22 cellular contexts compared by ENCODE assay signal in genomic region chr17:28427372-28427771, GRCh38. TPM values are rescaled to one million over a fixed set of nuclear protein-coding genes. Genes with fewer than 3 reads are reported as not detected.
DNase-seq lines count a peak whose midpoint lies in the region; ATAC-seq and TF ChIP-seq lines count a peak whose summit lies in the region.
"Had no signal": no experiment of that assay in that cellular context is flagged by ENCODE, and none has a peak within 500 bp of the region (broad histone marks: within the 10 kb centered on the region; RNA-seq: fewer than 3 reads in every experiment).

No MANE protein-coding gene starts in this region.

- ATAC-seq in PC-3 (no peak), GM21825 (IDR thresholded peaks at IDR 0.05; ENCODE audit: unreplicated experiment) (no peak)
- ATAC-seq: CD8-positive, alpha-beta T cell; heart left ventricle had no signal

- no peak overlapping the region for H3K9ac ChIP-seq in PC-3 (ENCODE audit: low read length)

- H3K27me3 ChIP-seq in PC-3 (ENCODE audit: low read length) = peaks cover 11% of the 10 kb centered on the region; the same call in 1 of the 2 replicates
- H3K27me3 ChIP-seq in uterus = no peaks in the 10 kb centered on the region
- H3K27me3 ChIP-seq: sigmoid colon had no signal

- TF ChIP-seq POLR2A in uterus (IDR thresholded peaks at IDR 0.05) = no peak

- no peaks in the 10 kb centered on the region for H3K9me2 ChIP-seq in PC-3 (replicated peaks; ENCODE audit: low read length)

- TF ChIP-seq CTCF in PC-3 (conservative IDR thresholded peaks at IDR 0.05; ENCODE audit: low read depth, low read length) (no peak), uterus (IDR thresholded peaks at IDR 0.05) (no peak)

- H3K36me3 ChIP-seq in PC-3 (ENCODE audit: low read depth, low read length) (no peaks in the 10 kb centered on the region), uterus (no peaks in the 10 kb centered on the region)
- H3K36me3 ChIP-seq: heart left ventricle, sigmoid colon, tibial artery had no signal

- no peaks in the 10 kb centered on the region for H3F3A ChIP-seq in PC-3 (ENCODE audit: low read length, unreplicated experiment)

- no peak overlapping the region for H3K27ac ChIP-seq in PC-3 (ENCODE audit: low read length)
- H3K27ac ChIP-seq in uterus = no peak overlapping the region
- H3K27ac ChIP-seq: heart left ventricle, sigmoid colon, tibial artery had no signal

- H3K9me3 ChIP-seq in PC-3 (ENCODE audit: low read length) (no peaks in the 10 kb centered on the region), uterus (no peaks in the 10 kb centered on the region)
- H3K9me3 ChIP-seq: heart left ventricle, sigmoid colon, tibial artery had no signal

- H3K4me3 ChIP-seq in PC-3 (ENCODE audit: low read length) (no peak overlapping the region), uterus (no peak overlapping the region)
- H3K4me3 ChIP-seq: heart left ventricle, sigmoid colon, tibial artery had no signal

- CTCF ChIA-PET in PC-3 (lab: Charles Lee) = no interaction called here

- no peak overlapping the region for H3K4me2 ChIP-seq in PC-3 (ENCODE audit: low read length)

- no peak overlapping the region for H2AFZ ChIP-seq in PC-3 (ENCODE audit: low read length)

- H3K79me2 ChIP-seq in PC-3 (ENCODE audit: low read length) = no peaks in the 10 kb centered on the region

- POLR2A ChIA-PET in PC-3 (lab: Charles Lee; ENCODE audit: unreplicated experiment) = no interaction called here

- DNase-seq in DMS 273 (lab: John Stamatoyannopoulos, UW; ENCODE audit: unreplicated experiment) (peak; percentile 93), NCI-H146 treated with DMSO at 0.1 percent for 48 hours (lab: John Stamatoyannopoulos, UW; ENCODE audit: unreplicated experiment) (peak; percentile 59), NCI-H524 (lab: John Stamatoyannopoulos, UW) (peak; percentile 89 to 96), fibroblast of gingiva (ENCODE audit: low read depth) (peak; percentile 72), PC-3 (no peak), uterus (no peak)
- DNase-seq: activated CD4-positive, alpha-beta T cell treated with anti-CD3 and anti-CD28 coated beads for 1 hour; activated gamma-delta T cell; AML-193; CD8-positive, alpha-beta T cell; cerebellar nuclear complex; GDM1; heart left ventricle; kidney glomerular epithelial cell; RPMI8226; sigmoid colon; T-helper 1 cell; tibial artery had no signal

- no peaks in the 10 kb centered on the region for H3K4me1 ChIP-seq in PC-3 (ENCODE audit: insufficient read depth, low read length)
- no peaks in the 10 kb centered on the region for H3K4me1 ChIP-seq in uterus
- H3K4me1 ChIP-seq: heart left ventricle, sigmoid colon, tibial artery had no signal

- H4K20me1 ChIP-seq in PC-3 (ENCODE audit: low read length) = no peaks in the 10 kb centered on the region

- intact Hi-C loops in PC-3 (cut with micrococcal nuclease) (no loop called here), uterus (cut with DNase I; ENCODE audit: low total_unique reads) (no loop called here)

- BruUV-seq in PC-3 (replicated peaks; lab: Mats Ljungman, UMichigan) = no TSS peak

RNA-seq across cellular contexts. Expression of gene SLC46A1, which starts 21.4 kb away (rescaled TPM):
- 10.4 and 12.9 TPM in 2 replicates for total RNA-seq in PC-3 (2014; rRNA removed)
- 10 to 100 TPM in 1 of 4 donors, 1 to 10 TPM in 3; 1.5 to 17.6 (median 4.7) TPM for total RNA-seq in uterus

RNA-seq across cellular contexts. Expression of gene SLC13A2, which starts 46.1 kb away (rescaled TPM):
- not detected in 2 replicates for total RNA-seq in PC-3 (2014; rRNA removed)
- not detected for total RNA-seq in uterus
- total RNA-seq: CD8-positive, alpha-beta T cell; H4; heart left ventricle; myocyte; SK-MEL-5 had no signal

RNA-seq across cellular contexts. Expression of gene SARM1, which starts 55.9 kb away (rescaled TPM):
- total RNA-seq in PC-3 (2014; rRNA removed) (6.7 and 8.4 TPM in 2 replicates), uterus (10 to 100 TPM in 3 of 4 donors, 1 to 10 TPM in 1; 5.3 to 24.4 (median 17.2) TPM)

RNA-seq across cellular contexts. Expression of gene VTN, which starts 57.3 kb away (rescaled TPM):
- total RNA-seq in PC-3 (2014; rRNA removed) (not detected in 2 replicates), uterus (1 to 10 TPM in 1 of 4 donors, under 1 TPM in 2, not detected in 1; 0.51 to 2.1 (median 0.69) TPM)
- total RNA-seq: H4 had no signal

Comparison
In these comparisons a context has a peak if more than half of its experiments do, and no peak if none do; other contexts are left out.
1. DNase-seq: peak in DMS 273 (single experiment), NCI-H146 treated with DMSO at 0.1 percent for 48 hours (single experiment), NCI-H524 (2 of 2) and fibroblast of gingiva (single experiment); none in PC-3 (single experiment) and uterus (0 of 2).